Comparison of ENCODE assay signal across 17 cellular contexts in genomic region chr12:52598966-52599365, GRCh38. TPM values are rescaled to one million over a fixed set of nuclear protein-coding genes. Genes with fewer than 3 reads are reported as not detected.
DNase-seq lines count a peak whose midpoint lies in the region; ATAC-seq and TF ChIP-seq lines count a peak whose summit lies in the region.
"Had no signal": no experiment of that assay in that cellular context is flagged by ENCODE, and none has a peak within 500 bp of the region (broad histone marks: within the 10 kb centered on the region; RNA-seq: fewer than 3 reads in every experiment).

No MANE protein-coding gene starts in this region.

- no peak overlapping the region for H3K27ac ChIP-seq in RWPE2 (ENCODE audit: poor library complexity, severe bottlenecking)
- H3K27ac ChIP-seq: BLaER1 had no signal

- no peaks in the 10 kb centered on the region for H3K36me3 ChIP-seq in RWPE2 (ENCODE audit: low read depth)
- H3K36me3 ChIP-seq: BLaER1 had no signal

- no peaks in the 10 kb centered on the region for H3K4me1 Mint-ChIP-seq in type B pancreatic cell (ENCODE audit: unreplicated experiment)

- H3K4me3 Mint-ChIP-seq in type B pancreatic cell, result no peak overlapping the region
- H3K4me3 Mint-ChIP-seq: CD8-positive, alpha-beta memory T cell; HFFc6 had no signal

- H3K36me3 Mint-ChIP-seq in type B pancreatic cell, result no peaks in the 10 kb centered on the region

- TF ChIP-seq CTCF in RWPE2 (IDR thresholded peaks at IDR 0.05; ENCODE audit: poor library complexity, severe bottlenecking), result no peak
- TF ChIP-seq CTCF in type B pancreatic cell (conservative IDR thresholded peaks at IDR 0.05), result no peak

- H3K9me3 ChIP-seq in RWPE2 (ENCODE audit: severe bottlenecking), result no peaks in the 10 kb centered on the region
- H3K9me3 ChIP-seq: Caco-2 had no signal

- no peaks in the 10 kb centered on the region for H3K9me3 Mint-ChIP-seq in type B pancreatic cell
- H3K9me3 Mint-ChIP-seq: CD8-positive, alpha-beta memory T cell; HFFc6 had no signal

- no peak overlapping the region for H3K27ac Mint-ChIP-seq in type B pancreatic cell
- H3K27ac Mint-ChIP-seq: HFFc6 had no signal

- DNase-seq in activated CD8-positive, alpha-beta memory T cell treated with anti-CD3 and anti-CD28 coated beads, Interleukin-2, amount 50 U/mL, for 48 hours, result peak; percentile 23
- DNase-seq in activated CD8-positive, alpha-beta memory T cell treated with anti-CD3 and anti-CD28 coated beads for 24 hours, result no peak
- peak; percentile 23 for DNase-seq in RWPE2 (ENCODE audit: low spot score)
- peak; percentile 38 for DNase-seq in left lobe of liver (ENCODE audit: low spot score)
- DNase-seq in type B pancreatic cell (ENCODE audit: extremely low spot score, unreplicated experiment), result peak; percentile 7
- DNase-seq: 8988T; AML-193; Caco-2; CD8-positive, alpha-beta memory T cell; DND-41; GDM1; HCEC 1CT; HFFc6 had no signal

- peaks cover 3% of the 10 kb centered on the region for H3K4me1 ChIP-seq in RWPE2 (ENCODE audit: insufficient read depth, poor library complexity, severe bottlenecking)
- H3K4me1 ChIP-seq: BLaER1, Caco-2 had no signal

- no peak overlapping the region for H3K4me3 ChIP-seq in RWPE2 (ENCODE audit: severe bottlenecking)
- H3K4me3 ChIP-seq: BLaER1 had no signal

- H3K27me3 ChIP-seq in RWPE2 (ENCODE audit: insufficient read depth, poor library complexity, severe bottlenecking), result no peaks in the 10 kb centered on the region
- H3K27me3 ChIP-seq: BLaER1 had no signal

- ATAC-seq in RWPE2 (ENCODE audit: low read depth) (no peak), left lobe of liver (no peak), HG02571 (IDR thresholded peaks at IDR 0.05; ENCODE audit: unreplicated experiment) (no peak), GM19328 (IDR thresholded peaks at IDR 0.05; ENCODE audit: unreplicated experiment) (no peak)

- peaks cover 36% of the 10 kb centered on the region for H3K27me3 Mint-ChIP-seq in type B pancreatic cell

RNA-seq across cellular contexts. Expression of gene KRT72, which starts 2.3 kb away (rescaled TPM):
- total RNA-seq in left lobe of liver (not detected), type B pancreatic cell (ENCODE audit: low replicate concordance) (0.48 and 2.9 TPM in 2 replicates)
- total RNA-seq: Caco-2; CD8-positive, alpha-beta memory T cell; H1; HFFc6 had no signal

RNA-seq across cellular contexts. Expression of gene KRT73, which starts 19.4 kb away (rescaled TPM):
- total RNA-seq in left lobe of liver (not detected), type B pancreatic cell (ENCODE audit: low replicate concordance) (0.12 TPM in 1 of 2 replicates, not detected in the other)
- total RNA-seq: Caco-2, H1, HFFc6 had no signal

RNA-seq across cellular contexts. Expression of gene KRT74, which starts 25.3 kb away (rescaled TPM):
- total RNA-seq in left lobe of liver, result not detected
- 0.10 TPM in 1 of 2 replicates, not detected in the other for total RNA-seq in type B pancreatic cell (ENCODE audit: low replicate concordance)
- total RNA-seq: Caco-2; CD8-positive, alpha-beta memory T cell; H1; HFFc6 had no signal

RNA-seq across cellular contexts. Expression of gene KRT71, which starts 46.0 kb away (rescaled TPM):
- total RNA-seq in left lobe of liver, result not detected
- total RNA-seq in type B pancreatic cell (ENCODE audit: low replicate concordance), result 0.50 TPM in 1 of 2 replicates, not detected in the other
- total RNA-seq: CD8-positive, alpha-beta memory T cell; H1; HFFc6 had no signal

RNA-seq across cellular contexts. Expression of gene KRT2, which starts 53.0 kb away (rescaled TPM):
- not detected for total RNA-seq in left lobe of liver
- not detected in 2 replicates for total RNA-seq in type B pancreatic cell (ENCODE audit: low replicate concordance)
- total RNA-seq: Caco-2; CD8-positive, alpha-beta memory T cell; H1; HFFc6 had no signal
